In the genomic region with DNA sequence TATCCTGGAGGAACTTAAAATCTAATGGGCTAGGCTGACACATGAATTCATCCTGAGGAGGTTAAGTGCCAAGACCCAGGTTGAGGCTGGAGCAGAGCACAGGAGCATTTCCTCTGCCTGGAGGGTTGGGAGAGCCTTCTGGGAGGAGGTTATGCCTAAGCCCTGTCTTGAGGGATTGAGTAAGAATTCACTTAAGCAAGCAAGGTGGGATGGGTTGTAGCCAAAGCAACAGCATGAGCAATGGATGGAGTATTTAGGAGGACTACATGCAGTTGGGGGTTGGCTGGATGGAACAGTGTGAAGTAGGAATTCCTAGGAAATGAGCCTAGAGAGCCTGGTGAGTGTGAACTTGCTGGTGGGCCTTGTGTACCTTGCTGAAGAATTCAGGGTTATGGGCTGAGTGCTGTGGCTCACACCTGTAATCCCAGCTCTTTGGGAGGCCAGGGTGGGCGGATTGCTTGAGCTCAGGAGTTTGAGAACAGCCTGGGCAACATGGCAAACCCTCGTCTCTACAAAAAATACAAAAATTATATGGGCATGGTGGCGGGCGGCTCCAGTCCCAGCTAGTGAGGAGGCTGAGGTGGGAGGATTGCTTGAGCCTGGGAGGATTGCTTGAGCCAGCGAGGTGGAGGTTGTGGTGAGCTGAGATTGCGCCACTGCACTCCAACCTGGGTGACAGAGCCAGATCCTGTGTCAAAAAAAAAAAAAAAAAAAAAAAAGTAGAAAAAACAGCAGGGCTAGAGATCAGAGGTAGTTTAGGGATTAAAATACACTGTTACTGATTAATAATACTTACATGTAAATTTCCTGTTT, we compare ENCODE assay signal across 15 cellular contexts. TPM values are rescaled to one million over a fixed set of nuclear protein-coding genes. Genes with fewer than 3 reads are reported as not detected.
DNase-seq lines count a peak whose midpoint lies in the region; ATAC-seq, FAIRE-seq and TF ChIP-seq lines count a peak whose summit lies in the region.
"Had no signal": no experiment of that assay in that cellular context is flagged by ENCODE, and none has a peak within 500 bp of the region (broad histone marks: within the 10 kb centered on the region; RNA-seq: fewer than 3 reads in every experiment).

No MANE protein-coding gene starts in this region.

- DNase-seq in ELF-1 (ENCODE audit: low read depth, low spot score) (peak; percentile 56), Panc1 (ENCODE audit: low read depth, low spot score) (no peak), epithelial cell of prostate (ENCODE audit: low read depth, low spot score) (peak; percentile 94), neural progenitor cell (ENCODE audit: low spot score) (no peak), NCI-H2081 treated with DMSO at 0.1 percent for 48 hours (lab: John Stamatoyannopoulos, UW) (no peak), T-cell (no peak), D721Med (ENCODE audit: insufficient read length, low spot score) (no peak)
- DNase-seq: activated T-cell treated with anti-CD3 and anti-CD28 coated beads, Interleukin-2, amount 50 U/mL, for 24 hours; Caco-2; mucosa of descending colon; NCI-H2029; transverse colon had no signal

- in situ Hi-C loops in Panc1 (cut with HindIII; ENCODE audit: low pct_unique_long_range_greater_than_20kb, low sequenced_read_pairs) = no loop called here

- H3K27ac Mint-ChIP-seq in neural progenitor cell (peak overlapping the region; percentile 12), T-cell (no peak overlapping the region)
- H3K27ac Mint-ChIP-seq: activated T-cell treated with anti-CD3 and anti-CD28 coated beads, Interleukin-2, amount 50 U/mL, for 24 hours had no signal

- H3K4me1 ChIP-seq in Panc1 (ENCODE audit: control insufficient read depth, insufficient read depth, low read length) (peaks cover 47% of the 10 kb centered on the region), neural progenitor cell (peaks cover 8% of the 10 kb centered on the region)

- H4K20me1 ChIP-seq in neural progenitor cell (ENCODE audit: low read depth) = peaks cover 9% of the 10 kb centered on the region

- H2AFZ ChIP-seq in neural progenitor cell (replicated peaks) = no peak overlapping the region

- H3K4me3 Mint-ChIP-seq in neural progenitor cell (no peak overlapping the region), T-cell (no peak overlapping the region)
- H3K4me3 Mint-ChIP-seq: activated T-cell treated with anti-CD3 and anti-CD28 coated beads, Interleukin-2, amount 50 U/mL, for 24 hours had no signal

- ATAC-seq in Panc1 (peak; percentile 59), T-cell (replicated peaks in 1 of 4) (no peak), GM21528 (IDR thresholded peaks at IDR 0.05; ENCODE audit: low FRiP score, unreplicated experiment) (no peak)
- ATAC-seq: mucosa of descending colon, sciatic nerve had no signal

- no peaks in the 10 kb centered on the region for H3F3A ChIP-seq in neural progenitor cell (ENCODE audit: low read depth)

- H3K27me3 ChIP-seq in Panc1 (ENCODE audit: control insufficient read depth, insufficient read depth, low read length) = no peaks in the 10 kb centered on the region
- H3K27me3 ChIP-seq in neural progenitor cell = no peaks in the 10 kb centered on the region
- H3K27me3 ChIP-seq: transverse colon had no signal

- H3K36me3 ChIP-seq in Panc1 (ENCODE audit: control insufficient read depth, insufficient read depth, low read length) (no peaks in the 10 kb centered on the region), neural progenitor cell (no peaks in the 10 kb centered on the region)
- H3K36me3 ChIP-seq: transverse colon had no signal

- H3K27me3 Mint-ChIP-seq in neural progenitor cell (ENCODE audit: insufficient read depth, low read depth) = peaks cover 2% of the 10 kb centered on the region
- H3K27me3 Mint-ChIP-seq in T-cell = peaks cover 5 to 9% of the 10 kb centered on the region in 2 donors

- H3K4me3 ChIP-seq in Panc1 (ENCODE audit: low read depth in 2 of 2, low read length in 2 of 2) (no peak overlapping the region), neural progenitor cell (no peak overlapping the region)
- H3K4me3 ChIP-seq: mucosa of descending colon, transverse colon had no signal

- FAIRE-seq in D721Med (lab: Jason Lieb, UNC) = no peak

- no peak overlapping the region for H3K4me2 ChIP-seq in neural progenitor cell

- no peak overlapping the region for H3K27ac ChIP-seq in Panc1 (ENCODE audit: low read length)
- H3K27ac ChIP-seq in epithelial cell of prostate = peak overlapping the region; percentile 92
- no peak overlapping the region for H3K27ac ChIP-seq in neural progenitor cell
- H3K27ac ChIP-seq: transverse colon, VCaP had no signal

- BruUV-seq in Panc1 (replicated peaks; lab: Mats Ljungman, UMichigan) = no TSS peak

- CTCF ChIA-PET in Panc1 (lab: Charles Lee) = no interaction called here
- CTCF ChIA-PET in T-cell (lab: Charles Lee) = no interaction called here

- no peak for TF ChIP-seq CTCF in Panc1 (IDR thresholded peaks at IDR 0.05)
- no peak for TF ChIP-seq CTCF in neural progenitor cell (IDR thresholded peaks at IDR 0.05)
- no peak for TF ChIP-seq CTCF in D721Med (IDR thresholded peaks at IDR 0.05; ENCODE audit: insufficient read depth, missing control alignments)

- no peaks in the 10 kb centered on the region for H3K36me3 Mint-ChIP-seq in neural progenitor cell
- H3K36me3 Mint-ChIP-seq in T-cell = no peaks in the 10 kb centered on the region

- intact Hi-C loops in Panc1 (cut with micrococcal nuclease; ENCODE audit: unreplicated experiment) = no loop called here

- POLR2A ChIA-PET in Panc1 (lab: Charles Lee) = interaction anchor here (0.6 kb wide), 1 partner anchor 37 kb away, joined by 3 read pairs; no protein-coding TSS in a partner anchor
- POLR2A ChIA-PET in T-cell (lab: Charles Lee) = interaction anchor here in 1 of 2 donors (0.7 kb wide), 1 partner anchor 48 kb away, joined by 3 read pairs; no protein-coding TSS in a partner anchor

- no peaks in the 10 kb centered on the region for H3K9me3 ChIP-seq in Panc1 (ENCODE audit: control insufficient read depth, insufficient read depth, low read depth, low read length)
- H3K9me3 ChIP-seq in neural progenitor cell (ENCODE audit: low read depth) = no peaks in the 10 kb centered on the region
- H3K9me3 ChIP-seq: Caco-2, mucosa of descending colon, transverse colon had no signal

- H3K9ac ChIP-seq in neural progenitor cell = no peak overlapping the region

- peaks cover 8% of the 10 kb centered on the region for H3K9me3 Mint-ChIP-seq in neural progenitor cell
- H3K9me3 Mint-ChIP-seq in T-cell = no peaks in the 10 kb centered on the region
- H3K9me3 Mint-ChIP-seq: activated T-cell treated with anti-CD3 and anti-CD28 coated beads, Interleukin-2, amount 50 U/mL, for 24 hours had no signal

- H3K79me2 ChIP-seq in neural progenitor cell (ENCODE audit: low read depth) = no peaks in the 10 kb centered on the region

- H3K4me1 Mint-ChIP-seq in neural progenitor cell = peaks cover 19% of the 10 kb centered on the region
- H3K4me1 Mint-ChIP-seq in T-cell = no peaks in the 10 kb centered on the region

RNA-seq across cellular contexts. Expression of gene TANC1, which starts 22.2 kb away (rescaled TPM):
- total RNA-seq in Panc1 (2021; ENCODE audit: unreplicated experiment) (44.3 TPM), neural progenitor cell (ENCODE audit: low replicate concordance) (7.5 and 11.9 TPM in 2 replicates), T-cell (under 1 TPM; 0.26 to 0.61 (median 0.50) TPM)
- polyA plus RNA-seq in Panc1 (2012; ENCODE audit: insufficient read length) = 28.6 TPM

Comparison
In these comparisons a context has a peak if more than half of its experiments do, and no peak if none do; other contexts are left out.
1. DNase-seq: peak in ELF-1 (single experiment) and epithelial cell of prostate (single experiment); none in Panc1 (single experiment), neural progenitor cell (single experiment), NCI-H2081 treated with DMSO at 0.1 percent for 48 hours (single experiment), T-cell (0 of 34) and D721Med (single experiment).